ENCODE assay signal across 10 cellular contexts in the genomic region with DNA sequence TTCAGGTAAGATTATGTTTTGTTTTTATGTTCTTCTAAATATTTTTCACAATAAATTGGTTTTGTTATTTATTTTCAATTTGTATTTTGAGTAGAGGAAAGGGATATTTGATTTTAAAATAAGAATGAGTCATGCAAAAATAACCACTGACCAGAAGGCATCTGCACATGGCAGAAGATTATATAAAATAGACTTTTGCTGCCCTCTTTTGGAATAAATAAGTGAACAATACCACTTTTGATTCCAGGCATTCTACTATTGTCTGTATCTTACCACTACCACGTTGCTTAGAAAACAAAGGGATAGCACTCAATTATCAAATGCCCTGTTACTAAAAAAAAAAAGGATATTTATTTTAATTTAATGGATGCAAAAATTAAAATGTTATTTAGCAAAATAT.
DNase-seq lines count a peak whose midpoint lies in the region; ATAC-seq, FAIRE-seq and TF ChIP-seq lines count a peak whose summit lies in the region.
"Had no signal": no experiment of that assay in that cellular context is flagged by ENCODE, and none has a peak within 500 bp of the region (broad histone marks: within the 10 kb centered on the region; RNA-seq: fewer than 3 reads in every experiment).

No MANE protein-coding gene starts in this region.

- H3K36me3 ChIP-seq in KMS-11 (ENCODE audit: insufficient read depth), result no peaks in the 10 kb centered on the region
- H3K36me3 ChIP-seq: right atrium auricular region had no signal

- DNase-seq in ACHN (peak; percentile 34), NCI-H748 (lab: John Stamatoyannopoulos, UW; ENCODE audit: unreplicated experiment) (peak; percentile 91), frontal cortex (ENCODE audit: low spot score in 2 of 2) (no peak), GM10248 (ENCODE audit: extremely low spot score) (no peak)
- DNase-seq: glutamatergic neuron had no signal

- no peaks in the 10 kb centered on the region for H3K4me1 ChIP-seq in KMS-11 (ENCODE audit: low read depth, poor library complexity, severe bottlenecking)
- H3K4me1 ChIP-seq: right atrium auricular region had no signal

- H4K20me1 ChIP-seq in KMS-11 (ENCODE audit: insufficient read depth), result no peaks in the 10 kb centered on the region

- TF ChIP-seq CTCF in KMS-11 (conservative IDR thresholded peaks at IDR 0.05; ENCODE audit: low read depth, low read length) (peak; percentile 34; the same call in 1 of the 2 replicates), GM10248 (IDR thresholded peaks at IDR 0.05; ENCODE audit: control extremely low read depth, extremely low read depth, low read depth, missing control alignments) (no peak)

- ATAC-seq in esophagus mucosa, result no peak
- ATAC-seq in GM21786 (IDR thresholded peaks at IDR 0.05; ENCODE audit: unreplicated experiment), result no peak
- no peak for ATAC-seq in GM18505 (IDR thresholded peaks at IDR 0.05; ENCODE audit: unreplicated experiment)

- no peak for TF ChIP-seq POLR2A in GM18505 (IDR thresholded peaks at IDR 0.05; ENCODE audit: borderline replicate concordance, extremely low read depth, insufficient read depth, insufficient read length)

- peak; percentile 81 for FAIRE-seq in frontal cortex (lab: Jason Lieb, UNC)

- no peak overlapping the region for H2AFZ ChIP-seq in KMS-11 (ENCODE audit: low read depth)

- H3K27ac ChIP-seq in KMS-11, result no peak overlapping the region
- H3K27ac ChIP-seq: right atrium auricular region had no signal

- H3K4me3 ChIP-seq in KMS-11 (IDR thresholded peaks at IDR 0.05; ENCODE audit: insufficient read depth, low read depth, low read length), result no peak overlapping the region
- H3K4me3 ChIP-seq: right atrium auricular region had no signal

- in situ Hi-C loops in ACHN (cut with HindIII; ENCODE audit: low pct_ligation_motif_present, low pct_unique_long_range_greater_than_20kb, low sequenced_read_pairs), result no loop called here

- H3K27me3 ChIP-seq in KMS-11 (ENCODE audit: insufficient read depth, low read depth), result no peaks in the 10 kb centered on the region
- H3K27me3 ChIP-seq: right atrium auricular region had no signal

- POLR2A ChIA-PET in GM10248 (lab: Yijun Ruan, JAX), result no interaction called here

- H3K79me2 ChIP-seq in KMS-11 (ENCODE audit: insufficient read depth, low read depth), result no peaks in the 10 kb centered on the region

- no peak overlapping the region for H3K9ac ChIP-seq in KMS-11

- CTCF ChIA-PET in GM10248 (lab: Yijun Ruan, JAX), result interaction anchor here (0.9 kb wide), 1 partner anchor 9 kb away, joined by 4 read pairs; no protein-coding TSS in a partner anchor

- no peak overlapping the region for H3K4me2 ChIP-seq in KMS-11

Comparison
In these comparisons a context has a peak if more than half of its experiments do, and no peak if none do; other contexts are left out.
1. DNase-seq: peak in ACHN (single experiment) and NCI-H748 (single experiment); none in frontal cortex (0 of 2) and GM10248 (single experiment).